ENCODE assay signal across 1 cellular context in genomic region chr9:90983394-90983793, GRCh38.
TF ChIP-seq lines count a peak whose summit lies in the region.

No MANE protein-coding gene starts in this region.

TF ChIP-seq in HepG2, 621 proteins besides CTCF, POLR2A, EP300 and RAD21 (continued from another document):
- no peak for TF ChIP-seq CEBPZ (IDR thresholded peaks at IDR 0.05; ENCODE audit: low read length)
- no peak for TF ChIP-seq ZNF232 (CRISPR knock-in tag; IDR thresholded peaks at IDR 0.05; ENCODE audit: borderline replicate concordance)
- no peak for TF ChIP-seq GLI4 (CRISPR knock-in tag; IDR thresholded peaks at IDR 0.05; ENCODE audit: borderline replicate concordance)
- no peak for TF ChIP-seq ZBTB42 (CRISPR knock-in tag; IDR thresholded peaks at IDR 0.05)
- TF ChIP-seq KDM5B (CRISPR knock-in tag; IDR thresholded peaks at IDR 0.05; ENCODE audit: borderline replicate concordance), result no peak
- TF ChIP-seq ZC3H4 (CRISPR knock-in tag; IDR thresholded peaks at IDR 0.05; ENCODE audit: borderline replicate concordance), result no peak
- no peak for TF ChIP-seq NR0B2 (CRISPR knock-in tag; IDR thresholded peaks at IDR 0.05)
- TF ChIP-seq ZFX (CRISPR knock-in tag; IDR thresholded peaks at IDR 0.05; ENCODE audit: low read depth), result no peak
- no peak for TF ChIP-seq ZFP91 (CRISPR knock-in tag; IDR thresholded peaks at IDR 0.05; ENCODE audit: borderline replicate concordance)
- no peak for TF ChIP-seq EHMT2 (IDR thresholded peaks at IDR 0.05; ENCODE audit: borderline replicate concordance, low read depth, low read length)
- no peak for TF ChIP-seq PAXIP1 (CRISPR knock-in tag; conservative IDR thresholded peaks at IDR 0.05)
- no peak for TF ChIP-seq MXI1 (IDR thresholded peaks at IDR 0.05; ENCODE audit: borderline replicate concordance, low read depth, low read length)
- no peak for TF ChIP-seq ISX (CRISPR knock-in tag; conservative IDR thresholded peaks at IDR 0.05)
- TF ChIP-seq IRF1 (CRISPR knock-in tag; IDR thresholded peaks at IDR 0.05; ENCODE audit: low read depth), result no peak
- TF ChIP-seq SCMH1 (CRISPR knock-in tag; IDR thresholded peaks at IDR 0.05; ENCODE audit: borderline replicate concordance), result no peak
- TF ChIP-seq PAWR (CRISPR knock-in tag; IDR thresholded peaks at IDR 0.05; ENCODE audit: borderline replicate concordance), result no peak
- TF ChIP-seq MTF2 (CRISPR knock-in tag; IDR thresholded peaks at IDR 0.05; ENCODE audit: borderline replicate concordance), result no peak
